Comparison of ENCODE assay signal across 8 cellular contexts in genomic region chr21:43727571-43728466, GRCh38. TPM values are rescaled to one million over a fixed set of nuclear protein-coding genes. Genes with fewer than 3 reads are reported as not detected.
A peak's percentile ranks its signal among the peaks of the same experiment; 100 is the strongest.
DNase-seq lines count a peak whose midpoint lies in the region; ATAC-seq and TF ChIP-seq lines count a peak whose summit lies in the region.

No MANE protein-coding gene starts in this region.

- H3K9me2 ChIP-seq in SU-DHL-6 (replicated peaks; ENCODE audit: insufficient read depth, low read length): no peaks in the 10 kb centered on the region

- peaks cover 56% of the 10 kb centered on the region for H3K4me1 Mint-ChIP-seq in CD4-positive, alpha-beta T cell (ENCODE audit: low read depth)

- H4K20me1 ChIP-seq in SU-DHL-6 (ENCODE audit: low read depth, low read length): no peaks in the 10 kb centered on the region

- peak overlapping the region; percentile 46 for H3K9ac ChIP-seq in SU-DHL-6 (ENCODE audit: low read length)

- H3K4me1 ChIP-seq in esophagus squamous epithelium (peaks cover 63 to 88% (median 64%) of the 10 kb centered on the region in 3 donors), neuron (ENCODE audit: insufficient read depth, low read length) (peaks cover 15% of the 10 kb centered on the region)

- no peaks in the 10 kb centered on the region for H3K79me2 ChIP-seq in SU-DHL-6 (ENCODE audit: insufficient read depth, low read length)

- no peaks in the 10 kb centered on the region for H3K9me3 ChIP-seq in CD4-positive, alpha-beta T cell (ENCODE audit: control insufficient read depth, low read length)
- H3K9me3 ChIP-seq in SU-DHL-6 (ENCODE audit: insufficient read depth, low read length) (no peaks in the 10 kb centered on the region), esophagus squamous epithelium (no peaks in the 10 kb centered on the region), neuron (ENCODE audit: low read length) (no peaks in the 10 kb centered on the region)

- TF ChIP-seq CTCF in CD4-positive, alpha-beta T cell (IDR thresholded peaks at IDR 0.05): no peak
- TF ChIP-seq CTCF in HFF-Myc (IDR thresholded peaks at IDR 0.05; ENCODE audit: low read depth, low read length, missing control alignments): no peak
- no peak for TF ChIP-seq CTCF in SU-DHL-6 (IDR thresholded peaks at IDR 0.05; ENCODE audit: insufficient read depth, low read length, poor library complexity, severe bottlenecking)
- no peak for TF ChIP-seq CTCF in esophagus squamous epithelium (IDR thresholded peaks at IDR 0.05)
- no peak for TF ChIP-seq CTCF in lower leg skin (IDR thresholded peaks at IDR 0.05)

- H2AFZ ChIP-seq in SU-DHL-6 (ENCODE audit: low read depth, low read length, severe bottlenecking) (peak overlapping the region; percentile 58), neuron (ENCODE audit: low read depth, low read length) (peak overlapping the region; percentile 65)

- H3K4me3 ChIP-seq in HFF-Myc (replicated peaks; ENCODE audit: low read depth, low read length) (peak overlapping the region; percentile 65), SU-DHL-6 (ENCODE audit: insufficient read depth, low read length, poor library complexity, severe bottlenecking) (peak overlapping the region; percentile 34), esophagus squamous epithelium (peak overlapping the region; percentile 22 to 68 (median 50)), neuron (ENCODE audit: low read length) (peak overlapping the region; percentile 89), lower leg skin (ENCODE audit: low read depth, poor library complexity, severe bottlenecking) (no peak overlapping the region)

- H3K27ac ChIP-seq in CD4-positive, alpha-beta T cell (ENCODE audit: low read depth, low read length): no peak overlapping the region
- H3K27ac ChIP-seq in SU-DHL-6 (ENCODE audit: low read depth, low read length): no peak overlapping the region
- peak overlapping the region; percentile 63 to 90 (median 82) for H3K27ac ChIP-seq in esophagus squamous epithelium

- peak overlapping the region; percentile 59 for H3K4me2 ChIP-seq in SU-DHL-6 (ENCODE audit: low read depth, low read length, poor library complexity, severe bottlenecking)

- H3K9me3 Mint-ChIP-seq in CD4-positive, alpha-beta T cell: no peaks in the 10 kb centered on the region

- peak overlapping the region; percentile 90 for H3K4me3 Mint-ChIP-seq in CD4-positive, alpha-beta T cell

- peak overlapping the region; percentile 97 for H3K27ac Mint-ChIP-seq in CD4-positive, alpha-beta T cell

- POLR2A ChIA-PET in CD4-positive, alpha-beta T cell (lab: Charles Lee): interaction anchor here (0.6 to 3.6 kb wide), 8 partner anchors 8 to 1146 kb away, joined by 3 to 31 read pairs (median 4); partner anchors contain the start of genes HSF2BP, PDXK, PTTG1IP and RRP1B

- no peaks in the 10 kb centered on the region for H3K27me3 Mint-ChIP-seq in CD4-positive, alpha-beta T cell

- H3K27me3 ChIP-seq in CD4-positive, alpha-beta T cell (ENCODE audit: control insufficient read depth, insufficient read depth, low read length): no peaks in the 10 kb centered on the region
- H3K27me3 ChIP-seq in SU-DHL-6 (ENCODE audit: low read length) (no peaks in the 10 kb centered on the region), esophagus squamous epithelium (no peaks in the 10 kb centered on the region), neuron (ENCODE audit: insufficient read depth, low read length) (no peaks in the 10 kb centered on the region)

- ATAC-seq in CD4-positive, alpha-beta T cell (ENCODE audit: poor library complexity): no peak

- peaks cover 8% of the 10 kb centered on the region for H3K36me3 Mint-ChIP-seq in CD4-positive, alpha-beta T cell (ENCODE audit: low read depth)

- no peaks in the 10 kb centered on the region for H3K36me3 ChIP-seq in SU-DHL-6 (ENCODE audit: low read length)
- peaks cover 9 to 16% (median 10%) of the 10 kb centered on the region in 3 donors for H3K36me3 ChIP-seq in esophagus squamous epithelium
- H3K36me3 ChIP-seq in neuron (ENCODE audit: insufficient read depth, low read length): no peaks in the 10 kb centered on the region

- TF ChIP-seq POLR2A in esophagus squamous epithelium (IDR thresholded peaks at IDR 0.05): no peak
- TF ChIP-seq POLR2A in lower leg skin (IDR thresholded peaks at IDR 0.05): no peak

- DNase-seq in CD4-positive, alpha-beta T cell: no peak
- DNase-seq in HFF-Myc (ENCODE audit: extremely low read depth, low read depth) (no peak), esophagus squamous epithelium (lab: John Stamatoyannopoulos, UW) (no peak), cerebellar nuclear complex (lab: John Stamatoyannopoulos, UW) (no peak), lower leg skin (ENCODE audit: low spot score in 2 of 2) (no peak), AG08396 (ENCODE audit: low spot score) (no peak)

- CTCF ChIA-PET in CD4-positive, alpha-beta T cell (lab: Charles Lee): interaction anchor here (1.0 to 1.9 kb wide), 3 partner anchors 8 to 61 kb away, joined by 3 to 7 read pairs (median 4); partner anchors contain the start of gene RRP1

- intact Hi-C loops in CD4-positive, alpha-beta T cell (cut with DNase I, micrococcal nuclease): loop anchor here in 1 of 2 experiments (10.0 kb wide), 1 partner anchor 237 kb away; no protein-coding TSS in a partner anchor
- intact Hi-C loops in esophagus squamous epithelium (cut with DNase I) (no loop called here), lower leg skin (cut with DNase I; ENCODE audit: low total_unique reads) (loop anchor here (10.0 kb wide), 1 partner anchor 63 kb away; no protein-coding TSS in a partner anchor)

- H3F3A ChIP-seq in SU-DHL-6 (ENCODE audit: insufficient read depth): peaks cover 4% of the 10 kb centered on the region; the same call in 1 of the 2 replicates

- WGBS in esophagus squamous epithelium, 2 donors: 51 to 55% methylated on average over 5 of the region's 17 CpGs
- 44 to 49% methylated on average over 15 to 17 of the region's 17 CpGs for WGBS in lower leg skin, 2 donors

RNA-seq across cellular contexts. Expression of gene PDXK, which starts 8.9 kb away (rescaled TPM):
- 10 to 100 TPM; 74.8 to 77.0 TPM for total RNA-seq in CD4-positive, alpha-beta T cell
- total RNA-seq in esophagus squamous epithelium (100 to 1,000 TPM in 2 of 4 donors, 10 to 100 TPM in 2; 42.9 to 114 (median 82.0) TPM), lower leg skin (10 to 100 TPM; 19.5 to 55.6 (median 42.1) TPM)

RNA-seq across cellular contexts. Expression of gene CSTB, which starts 48.3 kb away (rescaled TPM):
- 10 to 100 TPM; 13.4 to 14.5 TPM for total RNA-seq in CD4-positive, alpha-beta T cell
- total RNA-seq in esophagus squamous epithelium (100 to 1,000 TPM; 375 to 700 (median 481) TPM), lower leg skin (10 to 100 TPM; 11.0 to 29.3 (median 21.8) TPM)

Comparison
In these comparisons a context has a peak if more than half of its experiments do, and no peak if none do; other contexts are left out.
1. H3K27ac ChIP-seq: peak in esophagus squamous epithelium (4 of 4); none in CD4-positive, alpha-beta T cell (single experiment) and SU-DHL-6 (single experiment).
2. RNA of gene CSTB, which starts 48.3 kb away (total RNA-seq): 375 to 700 TPM in esophagus squamous epithelium; 11.0 to 29.3 TPM in lower leg skin and 13.4 to 14.5 TPM in CD4-positive, alpha-beta T cell; every median in the first group is over 10 times any median in the second.